Comparison of ENCODE assay signal across 9 cellular contexts in the genomic region with DNA sequence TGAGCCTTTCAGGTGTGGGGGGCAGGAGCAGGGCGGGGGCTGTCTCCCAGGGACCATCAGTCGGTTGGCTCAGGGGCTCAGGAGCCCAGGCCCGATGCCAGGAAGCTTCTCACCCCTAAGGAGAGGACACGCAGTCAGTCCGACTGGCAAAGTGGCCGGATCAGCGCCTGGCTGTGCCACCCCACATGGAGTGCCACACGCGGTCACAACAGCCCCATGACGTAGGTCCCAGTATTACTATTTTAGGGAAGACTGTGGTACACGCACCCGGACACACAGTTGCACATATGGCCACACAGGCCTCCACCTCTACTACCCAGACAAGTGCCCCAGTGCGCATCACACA. TPM values are rescaled to one million over a fixed set of nuclear protein-coding genes. Genes with fewer than 3 reads are reported as not detected.
DNase-seq lines count a peak whose midpoint lies in the region; ATAC-seq and TF ChIP-seq lines count a peak whose summit lies in the region.
"Had no signal": no experiment of that assay in that cellular context is flagged by ENCODE, and none has a peak within 500 bp of the region (broad histone marks: within the 10 kb centered on the region; RNA-seq: fewer than 3 reads in every experiment).

No MANE protein-coding gene starts in this region.

- no peaks in the 10 kb centered on the region for H3K36me3 ChIP-seq in rectal smooth muscle tissue (ENCODE audit: control insufficient read depth, insufficient read depth, low read length)
- H3K36me3 ChIP-seq: ovary had no signal

- H3K27ac ChIP-seq in rectal smooth muscle tissue (ENCODE audit: low read depth, low read length) = no peak overlapping the region
- H3K27ac ChIP-seq: ovary had no signal

- ATAC-seq in GM21381 (IDR thresholded peaks at IDR 0.05; ENCODE audit: unreplicated experiment) (peak; percentile 19), HG03457 (IDR thresholded peaks at IDR 0.05; ENCODE audit: unreplicated experiment) (no peak), esophagus mucosa (no peak)

- H3K27me3 ChIP-seq in rectal smooth muscle tissue (ENCODE audit: control insufficient read depth, insufficient read depth, low read length) = no peaks in the 10 kb centered on the region
- H3K27me3 ChIP-seq: ovary had no signal

- DNase-seq in fibroblast of the aortic adventitia (ENCODE audit: low read depth) (no peak), NCI-H1436 (lab: John Stamatoyannopoulos, UW) (no peak), DMS153 (lab: John Stamatoyannopoulos, UW) (no peak)

- H3K4me3 ChIP-seq in fibroblast of the aortic adventitia (ENCODE audit: low read depth, low read length) (peak overlapping the region; percentile 82), rectal smooth muscle tissue (ENCODE audit: low read length) (peak overlapping the region; percentile 77)

- no peak overlapping the region for H3K9ac ChIP-seq in rectal smooth muscle tissue (ENCODE audit: low read length)

- peaks cover 2% of the 10 kb centered on the region for H3K4me1 ChIP-seq in rectal smooth muscle tissue (ENCODE audit: control insufficient read depth, insufficient read depth, low read length)

- TF ChIP-seq POLR2A in Raji (IDR thresholded peaks at IDR 0.05; ENCODE audit: insufficient read depth, low read depth, low read length) = 0 out of 2 replicates have a peak, but pooled peaks have one; percentile 8

- TF ChIP-seq CTCF in fibroblast of the aortic adventitia (IDR thresholded peaks at IDR 0.05; ENCODE audit: insufficient read depth, low read length) = no peak

RNA-seq across cellular contexts. Expression of gene GRTP1, which starts 29.3 kb away (rescaled TPM):
- total RNA-seq in fibroblast of the aortic adventitia (ENCODE audit: low replicate concordance) = 1.9 and 5.2 TPM in 2 replicates
- 15.1 TPM for total RNA-seq in esophagus mucosa
